In genomic region chr15:29736745-29737023, GRCh38 we compare ENCODE assay signal across 11 cellular contexts.
DNase-seq lines count a peak whose midpoint lies in the region; ATAC-seq and TF ChIP-seq lines count a peak whose summit lies in the region.
"Had no signal": no experiment of that assay in that cellular context is flagged by ENCODE, and none has a peak within 500 bp of the region (broad histone marks: within the 10 kb centered on the region; RNA-seq: fewer than 3 reads in every experiment).

No MANE protein-coding gene starts in this region.

- ATAC-seq in GM18867 (IDR thresholded peaks at IDR 0.05; ENCODE audit: unreplicated experiment) (peak; percentile 5), GM18511 (IDR thresholded peaks at IDR 0.05; ENCODE audit: unreplicated experiment) (no peak)

- H3K27me3 Mint-ChIP-seq in progenitor cell of endocrine pancreas = no peaks in the 10 kb centered on the region

- peaks cover 36% of the 10 kb centered on the region for H3K36me3 Mint-ChIP-seq in progenitor cell of endocrine pancreas (ENCODE audit: insufficient read depth)
- H3K36me3 Mint-ChIP-seq: memory B cell had no signal

- no peak for TF ChIP-seq CTCF in progenitor cell of endocrine pancreas (IDR thresholded peaks at IDR 0.05; ENCODE audit: unreplicated experiment)

- DNase-seq in RPMI7951 (ENCODE audit: low read depth) (peak; percentile 91), foreskin melanocyte (peak; percentile 2), progenitor cell of endocrine pancreas (ENCODE audit: low spot score, unreplicated experiment) (no peak), DMS114 treated with DMSO at 0.1 percent for 48 hours (lab: John Stamatoyannopoulos, UW; ENCODE audit: unreplicated experiment) (no peak)
- DNase-seq in effector CD4-positive, alpha-beta T cell = no peak
- no peak for DNase-seq in activated naive CD4-positive, alpha-beta T cell treated with Interleukin-2 at 50 U/mL for 16 hours
- DNase-seq: NCI-H82, stomach had no signal

- H3K4me3 Mint-ChIP-seq in progenitor cell of endocrine pancreas (ENCODE audit: low read depth) = no peak overlapping the region
- H3K4me3 Mint-ChIP-seq: memory B cell had no signal

- H3K4me1 Mint-ChIP-seq in progenitor cell of endocrine pancreas (ENCODE audit: low read depth) = peaks cover 10% of the 10 kb centered on the region
- H3K4me1 Mint-ChIP-seq: memory B cell had no signal

- peak overlapping the region; percentile 9 for H3K27ac Mint-ChIP-seq in progenitor cell of endocrine pancreas
- H3K27ac Mint-ChIP-seq: memory B cell had no signal

- H3K9me3 Mint-ChIP-seq in progenitor cell of endocrine pancreas (ENCODE audit: low read depth) = no peaks in the 10 kb centered on the region
- H3K9me3 Mint-ChIP-seq: memory B cell had no signal

Comparison
In these comparisons a context has a peak if more than half of its experiments do, and no peak if none do; other contexts are left out.
1. DNase-seq: peak in RPMI7951 (single experiment) and foreskin melanocyte (single experiment); none in progenitor cell of endocrine pancreas (single experiment), DMS114 treated with DMSO at 0.1 percent for 48 hours (single experiment), effector CD4-positive, alpha-beta T cell (single experiment) and activated naive CD4-positive, alpha-beta T cell treated with Interleukin-2 at 50 U/mL for 16 hours (single experiment).